ENCODE assay signal across 22 cellular contexts in the genomic region with DNA sequence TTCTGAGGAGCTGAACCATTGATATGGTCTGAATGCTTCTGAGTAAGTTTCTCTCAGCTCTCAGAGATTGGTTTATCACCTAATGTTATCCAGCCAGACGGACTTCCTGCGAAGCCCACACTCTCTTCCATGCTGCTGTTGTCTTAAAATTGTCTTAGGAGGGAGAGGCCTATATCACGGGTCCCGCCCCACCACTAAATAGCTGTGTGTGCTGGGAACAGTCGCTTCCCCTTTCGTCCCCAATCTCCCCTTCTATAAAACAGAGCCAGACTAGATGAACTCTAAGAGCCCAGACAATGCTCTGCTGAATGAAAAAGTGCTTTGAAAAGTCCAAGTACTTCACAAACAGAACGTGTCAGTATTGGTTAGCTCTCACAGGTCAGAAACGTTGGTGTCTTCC.
"Had no signal": no experiment of that assay in that cellular context is flagged by ENCODE, and none has a peak within 500 bp of the region (broad histone marks: within the 10 kb centered on the region; RNA-seq: fewer than 3 reads in every experiment).

No MANE protein-coding gene starts in this region.

- DNase-seq: activated CD4-positive, alpha-beta T cell treated with anti-CD3 and anti-CD28 coated beads, Interleukin-2, amount 50 U/mL, for 4 hours; activated CD4-positive, CD25-positive, alpha-beta regulatory T cell treated with anti-CD3 and anti-CD28 coated beads, Interleukin-2, amount 50 U/mL, for 72 hours; activated naive CD4-positive, alpha-beta T cell; activated naive CD8-positive, alpha-beta T cell treated with anti-CD3 and anti-CD28 coated beads, Interleukin-2, amount 10 ng/mL, durations not matched to agents 7 days and 5 days; activated T-cell treated with anti-CD3 and anti-CD28 coated beads, Interleukin-2, amount 50 U/mL, for 1 hour; dermis blood vessel endothelial cell; immature natural killer cell; kidney glomerular epithelial cell; left ventricle myocardium superior; mucosa of descending colon; naive thymus-derived CD4-positive, alpha-beta T cell; pancreas; stimulated activated CD4-positive, alpha-beta T cell treated with anti-CD3 and anti-CD28 coated beads, Interleukin-12 subunit alpha, Interleukin-12 subunit beta, amount 100 ng/mL, for 4 hours; stimulated activated CD4-positive, alpha-beta T cell treated with anti-CD3 and anti-CD28 coated beads, Interleukin-1b, Interleukin-23, amount 100 ng/mL, for 48 hours; T1000; uterus had no signal

- H3K4me1 Mint-ChIP-seq: immature natural killer cell had no signal

- H3K4me1 ChIP-seq: pancreas, uterus had no signal

- H3K4me3 Mint-ChIP-seq: activated naive CD8-positive, alpha-beta T cell treated with anti-CD3 and anti-CD28 coated beads, Interleukin-2, amount 10 ng/mL, durations not matched to agents 7 days and 5 days; activated T-helper 17 cell treated with anti-CD3 and anti-CD28 coated beads, Interleukin-2, amount 50 U/mL, for 72 hours; immature natural killer cell; memory B cell; naive thymus-derived CD4-positive, alpha-beta T cell; stimulated activated naive CD8-positive, alpha-beta T cell treated with anti-CD3 and anti-CD28 coated beads, Interleukin-15, Interleukin-2, amounts not matched to agents 100 ng/mL and 50 ng/mL, for 24 hours had no signal

- H3K9me3 Mint-ChIP-seq: activated naive CD8-positive, alpha-beta T cell treated with anti-CD3 and anti-CD28 coated beads, Interleukin-2, amount 10 ng/mL, durations not matched to agents 7 days and 5 days; activated T-helper 17 cell treated with anti-CD3 and anti-CD28 coated beads, Interleukin-2, amount 50 U/mL, for 72 hours; immature natural killer cell; memory B cell; naive thymus-derived CD4-positive, alpha-beta T cell; stimulated activated naive CD8-positive, alpha-beta T cell treated with anti-CD3 and anti-CD28 coated beads, Interleukin-15, Interleukin-2, amounts not matched to agents 100 ng/mL and 50 ng/mL, for 24 hours had no signal

- ATAC-seq: activated T-helper 17 cell treated with anti-CD3 and anti-CD28 coated beads, Interleukin-2, amount 50 U/mL, for 72 hours; left ventricle myocardium superior; mucosa of descending colon; naive thymus-derived CD4-positive, alpha-beta T cell; pancreas; sciatic nerve had no signal

- H3K27ac Mint-ChIP-seq: activated naive CD8-positive, alpha-beta T cell treated with anti-CD3 and anti-CD28 coated beads, Interleukin-2, amount 10 ng/mL, durations not matched to agents 7 days and 5 days; activated T-helper 17 cell treated with anti-CD3 and anti-CD28 coated beads, Interleukin-2, amount 50 U/mL, for 72 hours; immature natural killer cell; memory B cell; naive thymus-derived CD4-positive, alpha-beta T cell; stimulated activated naive CD8-positive, alpha-beta T cell treated with anti-CD3 and anti-CD28 coated beads, Interleukin-15, Interleukin-2, amounts not matched to agents 100 ng/mL and 50 ng/mL, for 24 hours had no signal

- H3K36me3 ChIP-seq: cardiac muscle cell, pancreas, tibial nerve, uterus had no signal

- H3K27me3 ChIP-seq: cardiac muscle cell, pancreas, tibial nerve, uterus had no signal

- H3K27me3 Mint-ChIP-seq: activated naive CD8-positive, alpha-beta T cell treated with anti-CD3 and anti-CD28 coated beads, Interleukin-2, amount 10 ng/mL, durations not matched to agents 7 days and 5 days; memory B cell had no signal

- H3K36me3 Mint-ChIP-seq: activated naive CD8-positive, alpha-beta T cell treated with anti-CD3 and anti-CD28 coated beads, Interleukin-2, amount 10 ng/mL, durations not matched to agents 7 days and 5 days; immature natural killer cell; memory B cell; naive thymus-derived CD4-positive, alpha-beta T cell had no signal

- H3K4me3 ChIP-seq: cardiac muscle cell, mucosa of descending colon, pancreas, tibial nerve, uterus had no signal

- H3K27ac ChIP-seq: cardiac muscle cell, pancreas, tibial nerve, uterus had no signal

- H3K9me3 ChIP-seq: mucosa of descending colon, pancreas, tibial nerve, uterus had no signal
